8 cellular contexts compared by ENCODE assay signal in the genomic region with DNA sequence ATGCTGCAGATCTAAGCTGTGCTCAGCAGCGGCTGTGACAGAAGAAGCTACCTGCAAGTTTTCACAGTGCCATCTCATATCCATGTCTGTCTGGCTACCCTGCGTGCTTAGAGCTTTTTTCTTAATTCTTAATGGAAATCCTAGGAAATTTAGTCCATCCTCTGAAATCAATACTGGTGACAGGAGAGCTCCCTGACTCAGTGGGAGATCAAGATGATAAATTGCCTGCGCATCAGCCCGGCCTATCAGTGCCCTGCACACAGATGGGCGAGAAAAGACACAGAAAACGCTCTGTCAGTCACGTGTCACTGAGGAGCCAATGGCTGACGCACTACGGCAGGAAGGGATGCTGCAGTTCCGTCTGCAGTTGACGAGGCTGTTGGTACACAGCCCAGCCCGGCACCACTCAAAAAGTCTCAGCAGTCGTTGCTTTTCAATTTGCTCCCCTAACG.
DNase-seq lines count a peak whose midpoint lies in the region; ATAC-seq, FAIRE-seq and TF ChIP-seq lines count a peak whose summit lies in the region.

No MANE protein-coding gene starts in this region.

- no peak for TF ChIP-seq EP300 in stomach (IDR thresholded peaks at IDR 0.05)

- H3K4me3 Mint-ChIP-seq in natural killer cell treated with Interleukin-12 subunit alpha and Interleukin-12 subunit beta and Interleukin-15 and Interleukin-18, amount 100 ng/mL, for 72 hours: peak overlapping the region; percentile 49

- ATAC-seq in GM18867 (IDR thresholded peaks at IDR 0.05; ENCODE audit: unreplicated experiment) (peak; percentile 99), HG03135 (IDR thresholded peaks at IDR 0.05; ENCODE audit: unreplicated experiment) (peak; percentile 100)
- ATAC-seq in natural killer cell treated with Interleukin-12 subunit alpha and Interleukin-12 subunit beta and Interleukin-15 and Interleukin-18, amount 100 ng/mL, for 72 hours: peak; percentile 85 to 86

- 9 to 25% (median 15%) methylated on average over 10 to 14 of the region's 14 CpGs for WGBS in stomach, 5 donors

- H3K4me3 ChIP-seq in fibroblast of lung (replicated peaks in 1 of 4; ENCODE audit: control extremely low read depth in 1 of 4, insufficient read depth in 1 of 4, low read depth in 3 of 4, low read length in 4 of 4): peak overlapping the region in 1 of 4 experiments; percentile 36
- peak overlapping the region; percentile 21 to 37 (median 30) for H3K4me3 ChIP-seq in stomach

- H3K4me1 ChIP-seq in fibroblast of lung (ENCODE audit: control insufficient read depth, extremely low read depth, insufficient read depth, low read length): no peaks in the 10 kb centered on the region
- H3K4me1 ChIP-seq in stomach: peaks cover 0 to 12% (median 5%) of the 10 kb centered on the region in 4 donors

- H3K9ac ChIP-seq in fibroblast of lung (ENCODE audit: insufficient read depth, low read length): no peak overlapping the region

- no peaks in the 10 kb centered on the region for H3K36me3 ChIP-seq in fibroblast of lung (ENCODE audit: control insufficient read depth, insufficient read depth, low read length)
- no peaks in the 10 kb centered on the region for H3K36me3 ChIP-seq in stomach

- H3K27me3 ChIP-seq in fibroblast of lung (ENCODE audit: control insufficient read depth, insufficient read depth, low read length): no peaks in the 10 kb centered on the region
- H3K27me3 ChIP-seq in stomach: no peaks in the 10 kb centered on the region

- no peaks in the 10 kb centered on the region for H3K9me3 ChIP-seq in fibroblast of lung (ENCODE audit: control insufficient read depth, insufficient read depth, low read depth, low read length)
- H3K9me3 ChIP-seq in stomach: peaks cover 0 to 6% (median 1%) of the 10 kb centered on the region in 4 donors

- intact Hi-C loops in stomach (cut with DNase I; ENCODE audit: low total_unique reads): no loop called here

- no peak overlapping the region for H2AFZ ChIP-seq in fibroblast of lung (ENCODE audit: low read length)

- peaks cover 4% of the 10 kb centered on the region for H3K9me3 Mint-ChIP-seq in natural killer cell treated with Interleukin-12 subunit alpha and Interleukin-12 subunit beta and Interleukin-15 and Interleukin-18, amount 100 ng/mL, for 72 hours

- H3K36me3 Mint-ChIP-seq in natural killer cell treated with Interleukin-12 subunit alpha and Interleukin-12 subunit beta and Interleukin-15 and Interleukin-18, amount 100 ng/mL, for 72 hours: no peaks in the 10 kb centered on the region

- no peaks in the 10 kb centered on the region for H3K79me2 ChIP-seq in fibroblast of lung (ENCODE audit: control insufficient read depth, insufficient read depth, low read length)

- FAIRE-seq in GM12892 (lab: Jason Lieb, UNC): no peak

- H3K27ac Mint-ChIP-seq in natural killer cell treated with Interleukin-12 subunit alpha and Interleukin-12 subunit beta and Interleukin-15 and Interleukin-18, amount 100 ng/mL, for 72 hours: no peak overlapping the region

- TF ChIP-seq POLR2A in stomach (IDR thresholded peaks at IDR 0.05): no peak
- TF ChIP-seq POLR2A in GM12892 (IDR thresholded peaks at IDR 0.05; ENCODE audit: low read depth, low read length): no peak

- TF ChIP-seq CTCF in fibroblast of lung (conservative IDR thresholded peaks at IDR 0.05 in 1 of 2, IDR thresholded peaks at IDR 0.05 in 1 of 2; ENCODE audit: low read depth in 1 of 2, low read length in 2 of 2): no peak
- no peak for TF ChIP-seq CTCF in stomach (IDR thresholded peaks at IDR 0.05)

- no peaks in the 10 kb centered on the region for H3K27me3 Mint-ChIP-seq in natural killer cell treated with Interleukin-12 subunit alpha and Interleukin-12 subunit beta and Interleukin-15 and Interleukin-18, amount 100 ng/mL, for 72 hours

- H3K4me1 Mint-ChIP-seq in natural killer cell treated with Interleukin-12 subunit alpha and Interleukin-12 subunit beta and Interleukin-15 and Interleukin-18, amount 100 ng/mL, for 72 hours (ENCODE audit: low read depth in 2 of 2): no peaks in the 10 kb centered on the region

- H3K4me2 ChIP-seq in fibroblast of lung (ENCODE audit: extremely low read depth, insufficient read depth, low read length): no peak overlapping the region

- no peaks in the 10 kb centered on the region for H4K20me1 ChIP-seq in fibroblast of lung (ENCODE audit: control insufficient read depth, extremely low read depth, insufficient read depth, low read length)

- DNase-seq in NCI-H748 (lab: John Stamatoyannopoulos, UW; ENCODE audit: unreplicated experiment) (peak; percentile 93), activated T-cell treated with anti-CD3 and anti-CD28 coated beads for 4 hours (peak; percentile 34), fibroblast of lung (ENCODE audit: low read depth in 2 of 2) (peak; percentile 10 to 62), stomach (peak; percentile 45), GM12892 (ENCODE audit: insufficient read length) (no peak)
- DNase-seq in natural killer cell treated with Interleukin-12 subunit alpha and Interleukin-12 subunit beta and Interleukin-15 and Interleukin-18, amount 100 ng/mL, for 72 hours (ENCODE audit: low spot score): no peak

- H3K27ac ChIP-seq in fibroblast of lung (ENCODE audit: insufficient read depth, low read length) (no peak overlapping the region), stomach (no peak overlapping the region)

Comparison
In these comparisons a context has a peak if more than half of its experiments do, and no peak if none do; other contexts are left out.
1. DNase-seq: peak in NCI-H748 (single experiment), activated T-cell treated with anti-CD3 and anti-CD28 coated beads for 4 hours (single experiment), fibroblast of lung (2 of 2) and stomach (single experiment); none in natural killer cell treated with Interleukin-12 subunit alpha and Interleukin-12 subunit beta and Interleukin-15 and Interleukin-18, amount 100 ng/mL, for 72 hours (single experiment) and GM12892 (single experiment).
2. Peak in every context shown above with its lines, with median percentiles within 50 percentile points of each other: ATAC-seq.